Comparison of ENCODE assay signal across 8 cellular contexts in genomic region chr16:3880623-3881498, GRCh38. TPM values are rescaled to one million over a fixed set of nuclear protein-coding genes. Genes with fewer than 3 reads are reported as not detected.
A peak's percentile ranks its signal among the peaks of the same experiment; 100 is the strongest.
DNase-seq lines count a peak whose midpoint lies in the region; ATAC-seq and TF ChIP-seq lines count a peak whose summit lies in the region.

Gene CREBBP (minus strand): TSS chr16:3880713. CDS start chr16:3879916, 797 bp downstream.

- H3K4me3 Mint-ChIP-seq in dendritic cell treated with granulocyte-macrophage colony-stimulating factor and Interleukin-4, amounts not matched to agents 40 ng/mL and 50 ng/mL, for 4 days = peak within 1 kb of the TSS; percentile 83

- H3K36me3 Mint-ChIP-seq in dendritic cell treated with granulocyte-macrophage colony-stimulating factor and Interleukin-4, amounts not matched to agents 40 ng/mL and 50 ng/mL, for 4 days (ENCODE audit: low read depth) = peaks cover 32% of the 10 kb centered on the region

- H3K36me3 ChIP-seq in BE2C = peaks cover 12% of the 10 kb centered on the region
- no peaks in the 10 kb centered on the region for H3K36me3 ChIP-seq in left lung

- no peaks in the 10 kb centered on the region for H3K9me3 Mint-ChIP-seq in dendritic cell treated with granulocyte-macrophage colony-stimulating factor and Interleukin-4, amounts not matched to agents 40 ng/mL and 50 ng/mL, for 4 days

- H3K9me3 ChIP-seq in BE2C (no peaks in the 10 kb centered on the region), left lung (no peaks in the 10 kb centered on the region)

- H3K4me1 Mint-ChIP-seq in dendritic cell treated with granulocyte-macrophage colony-stimulating factor and Interleukin-4, amounts not matched to agents 40 ng/mL and 50 ng/mL, for 4 days (ENCODE audit: low read depth) = peaks cover 37% of the 10 kb centered on the region

- intact Hi-C loops in dendritic cell treated with granulocyte-macrophage colony-stimulating factor and Interleukin-4, amounts not matched to agents 40 ng/mL and 50 ng/mL, for 4 days (cut with micrococcal nuclease) = no loop called here
- intact Hi-C loops in left lung (cut with DNase I) = no loop called here

- H3K4me3 ChIP-seq in BE2C (ENCODE audit: low read depth, low read length) (peak within 1 kb of the TSS; percentile 71), left lung (peak within 1 kb of the TSS; percentile 86 to 90)

- peak within 1 kb of the TSS; percentile 70 for H3K27ac Mint-ChIP-seq in dendritic cell treated with granulocyte-macrophage colony-stimulating factor and Interleukin-4, amounts not matched to agents 40 ng/mL and 50 ng/mL, for 4 days

- no peaks in the 10 kb centered on the region for H3K27me3 ChIP-seq in BE2C
- H3K27me3 ChIP-seq in left lung = peaks cover 0 to 4% of the 10 kb centered on the region in 2 donors

- H3K27ac ChIP-seq in left lung = peak within 1 kb of the TSS; percentile 70 to 80

- DNase-seq in BE2C = peak; percentile 90
- DNase-seq in NCI-H748 (lab: John Stamatoyannopoulos, UW; ENCODE audit: unreplicated experiment) = peak; percentile 87
- DNase-seq in activated CD4-positive, alpha-beta T cell treated with anti-CD3 and anti-CD28 coated beads, Interleukin-2, amount 50 U/mL, for 1 hour = peak; percentile 85
- DNase-seq in left lung = peak; percentile 85 to 95
- DNase-seq in stimulated activated CD4-positive, alpha-beta T cell treated with anti-CD3 and anti-CD28 coated beads, Interleukin-2, amount 100 ng/mL, for 4 hours (ENCODE audit: low read depth) = peak; percentile 76

- H3K4me1 ChIP-seq in BE2C (no peaks in the 10 kb centered on the region), left lung (peaks cover 25 to 36% of the 10 kb centered on the region in 2 donors)

- ATAC-seq in GM19324 (IDR thresholded peaks at IDR 0.05; ENCODE audit: low FRiP score, unreplicated experiment) = peak; percentile 87
- ATAC-seq in HG03469 (IDR thresholded peaks at IDR 0.05; ENCODE audit: unreplicated experiment) = peak; percentile 60
- ATAC-seq in left lung = peak; percentile 93

- H3K27me3 Mint-ChIP-seq in dendritic cell treated with granulocyte-macrophage colony-stimulating factor and Interleukin-4, amounts not matched to agents 40 ng/mL and 50 ng/mL, for 4 days = peaks cover 17% of the 10 kb centered on the region

- TF ChIP-seq CTCF in BE2C (IDR thresholded peaks at IDR 0.05; ENCODE audit: low read depth, low read length) (no peak), left lung (IDR thresholded peaks at IDR 0.05) (no peak)

RNA-seq across cellular contexts. Expression of gene CREBBP, which starts in this region (rescaled TPM):
- polyA plus RNA-seq in BE2C (2012; ENCODE audit: insufficient read depth, insufficient read length, low read depth) = 51.9 TPM
- 10 to 100 TPM; 48.3 to 63.7 TPM for total RNA-seq in left lung

Comparison
In these comparisons a context has a peak if more than half of its experiments do, and no peak if none do; other contexts are left out.
1. Peak in every context shown above with its lines: DNase-seq, ATAC-seq, H3K4me3 ChIP-seq and H3K27ac ChIP-seq.